In genomic region chr20:3313681-3314080, GRCh38 we compare ENCODE assay signal across 9 cellular contexts.
DNase-seq lines count a peak whose midpoint lies in the region; ATAC-seq and TF ChIP-seq lines count a peak whose summit lies in the region.
"Had no signal": no experiment of that assay in that cellular context is flagged by ENCODE, and none has a peak within 500 bp of the region (broad histone marks: within the 10 kb centered on the region; RNA-seq: fewer than 3 reads in every experiment).

No MANE protein-coding gene starts in this region.

- no peak for TF ChIP-seq CTCF in brain microvascular endothelial cell (IDR thresholded peaks at IDR 0.05; ENCODE audit: low read depth, low read length, missing control alignments)
- TF ChIP-seq CTCF in thyroid gland (IDR thresholded peaks at IDR 0.05): no peak

- peak in 1 of 2 donors; percentile 24 for TF ChIP-seq POLR2A in thyroid gland (IDR thresholded peaks at IDR 0.05)

- peaks cover 48 to 59% of the 10 kb centered on the region in 2 donors for H3K4me1 ChIP-seq in thyroid gland

- ATAC-seq in HG03442 (IDR thresholded peaks at IDR 0.05; ENCODE audit: unreplicated experiment): no peak

- DNase-seq in DMS 273 (lab: John Stamatoyannopoulos, UW; ENCODE audit: unreplicated experiment) (peak; percentile 13), DMS 273 treated with DMSO at 0.1 percent for 48 hours (lab: John Stamatoyannopoulos, UW) (no peak), brain microvascular endothelial cell (no peak), left kidney (ENCODE audit: low read depth, low spot score) (peak; percentile 14), thyroid gland (peak; percentile 59 to 70), glomerular visceral epithelial cell (ENCODE audit: extremely low spot score) (no peak)
- no peak for DNase-seq in activated effector memory CD4-positive, alpha-beta T cell treated with Interleukin-2 at 50 U/mL for 16 hours
- DNase-seq: 8988T had no signal

- H3K9me3 ChIP-seq in thyroid gland: no peaks in the 10 kb centered on the region

- H3K4me3 ChIP-seq in brain microvascular endothelial cell (ENCODE audit: low read depth, low read length) (no peak overlapping the region), thyroid gland (replicated peaks in 1 of 3) (no peak overlapping the region)

- H3K27me3 ChIP-seq in brain microvascular endothelial cell (replicated peaks) (no peaks in the 10 kb centered on the region), thyroid gland (no peaks in the 10 kb centered on the region)

- H3K36me3 ChIP-seq in brain microvascular endothelial cell (replicated peaks) (peaks cover 24% of the 10 kb centered on the region), thyroid gland (no peaks in the 10 kb centered on the region)

- H3K27ac ChIP-seq in brain microvascular endothelial cell: peak overlapping the region; percentile 47
- H3K27ac ChIP-seq in thyroid gland: peak overlapping the region; percentile 90 to 92 (median 92)

- WGBS in thyroid gland, 2 donors: 30 to 43% methylated on average over 2 of the region's 2 CpGs

- intact Hi-C loops in thyroid gland (cut with DNase I): loop anchor here (10.0 kb wide), 1 partner anchor 199 kb away; no protein-coding TSS in a partner anchor

- in situ Hi-C loops in brain microvascular endothelial cell (cut with HindIII; ENCODE audit: low pct_ligation_motif_present, low sequenced_read_pairs): no loop called here

Comparison
In these comparisons a context has a peak if more than half of its experiments do, and no peak if none do; other contexts are left out.
1. DNase-seq: peak in DMS 273 (single experiment), left kidney (single experiment) and thyroid gland (2 of 2); none in DMS 273 treated with DMSO at 0.1 percent for 48 hours (single experiment), brain microvascular endothelial cell (single experiment), glomerular visceral epithelial cell (single experiment) and activated effector memory CD4-positive, alpha-beta T cell treated with Interleukin-2 at 50 U/mL for 16 hours (single experiment).